In genomic region chr3:185362850-185363661, GRCh38 we compare ENCODE assay signal across 8 cellular contexts. TPM values are rescaled to one million over a fixed set of nuclear protein-coding genes. Genes with fewer than 3 reads are reported as not detected.
A peak's percentile ranks its signal among the peaks of the same experiment; 100 is the strongest.
DNase-seq lines count a peak whose midpoint lies in the region; ATAC-seq and TF ChIP-seq lines count a peak whose summit lies in the region.

Gene MAP3K13, plus strand, starts transcription at chr3:185363136. Its CDS starts 65,446 bp downstream, at chr3:185428582.

- H3K4me1 ChIP-seq in foreskin keratinocyte: no peaks in the 10 kb centered on the region
- H3K4me1 ChIP-seq in tibial nerve: peaks cover 0 to 24% (median 6%) of the 10 kb centered on the region in 4 donors

- H3K27ac Mint-ChIP-seq in Calu3 (ENCODE audit: unreplicated experiment): peak within 1 kb of the TSS; percentile 55
- H3K27ac Mint-ChIP-seq in activated naive CD4-positive, alpha-beta T cell treated with anti-CD3 and anti-CD28 coated beads, Interleukin-2, amount 10 ng/mL, durations not matched to agents 7 days and 5 days: no peak within 1 kb of the TSS
- H3K27ac Mint-ChIP-seq in naive thymus-derived CD8-positive, alpha-beta T cell: peak within 1 kb of the TSS in 2 of 10 donors; percentile 37 to 43

- POLR2A ChIA-PET in naive thymus-derived CD8-positive, alpha-beta T cell (lab: Charles Lee): no interaction called here

- peaks cover 13% of the 10 kb centered on the region for H3K36me3 Mint-ChIP-seq in Calu3 (ENCODE audit: insufficient read depth, unreplicated experiment)
- H3K36me3 Mint-ChIP-seq in activated naive CD4-positive, alpha-beta T cell treated with anti-CD3 and anti-CD28 coated beads, Interleukin-2, amount 10 ng/mL, durations not matched to agents 7 days and 5 days: no peaks in the 10 kb centered on the region
- H3K36me3 Mint-ChIP-seq in naive thymus-derived CD8-positive, alpha-beta T cell: peaks cover 0 to 4% (median 0%) of the 10 kb centered on the region in 3 donors

- H3K4me1 Mint-ChIP-seq in Calu3 (ENCODE audit: low read depth, unreplicated experiment): peaks cover 51% of the 10 kb centered on the region
- peaks cover 16% of the 10 kb centered on the region for H3K4me1 Mint-ChIP-seq in activated naive CD4-positive, alpha-beta T cell treated with anti-CD3 and anti-CD28 coated beads, Interleukin-2, amount 10 ng/mL, durations not matched to agents 7 days and 5 days
- H3K4me1 Mint-ChIP-seq in naive thymus-derived CD8-positive, alpha-beta T cell: peaks cover 2 to 17% (median 12%) of the 10 kb centered on the region in 4 donors

- H3K4me3 Mint-ChIP-seq in Calu3 (ENCODE audit: low read depth, unreplicated experiment): peak within 1 kb of the TSS; percentile 42
- peak within 1 kb of the TSS; percentile 66 for H3K4me3 Mint-ChIP-seq in activated naive CD4-positive, alpha-beta T cell treated with anti-CD3 and anti-CD28 coated beads, Interleukin-2, amount 10 ng/mL, durations not matched to agents 7 days and 5 days
- peak within 1 kb of the TSS; percentile 61 to 90 (median 81) for H3K4me3 Mint-ChIP-seq in naive thymus-derived CD8-positive, alpha-beta T cell

- DNase-seq in Calu3 (peak; percentile 33), NCI-H69 (lab: John Stamatoyannopoulos, UW) (peak; percentile 99), foreskin keratinocyte (peak; percentile 75 to 84), tibial nerve (ENCODE audit: low spot score in 2 of 2) (peak; percentile 35 to 77)
- peak; percentile 59 for DNase-seq in activated naive CD4-positive, alpha-beta T cell treated with anti-CD3 and anti-CD28 coated beads, Interleukin-2, amount 10 ng/mL, durations not matched to agents 7 days and 5 days
- peak in 6 of 10 donors; percentile 6 to 31 (median 18) for DNase-seq in naive thymus-derived CD8-positive, alpha-beta T cell

- intact Hi-C loops in Calu3 (cut with micrococcal nuclease; ENCODE audit: unreplicated experiment): no loop called here

- H3K27me3 ChIP-seq in foreskin keratinocyte: peaks cover 32% of the 10 kb centered on the region
- no peaks in the 10 kb centered on the region for H3K27me3 ChIP-seq in tibial nerve

- TSS peak; percentile 33 for BruUV-seq in Calu3 (replicated peaks; lab: Mats Ljungman, UMichigan)

- no peaks in the 10 kb centered on the region for H3K27me3 Mint-ChIP-seq in Calu3 (ENCODE audit: unreplicated experiment)
- H3K27me3 Mint-ChIP-seq in activated naive CD4-positive, alpha-beta T cell treated with anti-CD3 and anti-CD28 coated beads, Interleukin-2, amount 10 ng/mL, durations not matched to agents 7 days and 5 days: peaks cover 48% of the 10 kb centered on the region
- peaks cover 19 to 67% (median 50%) of the 10 kb centered on the region in 5 donors for H3K27me3 Mint-ChIP-seq in naive thymus-derived CD8-positive, alpha-beta T cell

- no peaks in the 10 kb centered on the region for H3K36me3 ChIP-seq in tibial nerve

- H3K9me3 ChIP-seq in tibial nerve: no peaks in the 10 kb centered on the region

- peak within 1 kb of the TSS; percentile 52 to 64 (median 54) for H3K4me3 ChIP-seq in tibial nerve

- TF ChIP-seq EP300 in tibial nerve (IDR thresholded peaks at IDR 0.05): peak in 1 of 2 donors; percentile 35

- CTCF ChIA-PET in Calu3 (lab: Charles Lee): interaction anchor here (0.5 to 0.8 kb wide), 2 partner anchors 34 to 54 kb away, joined by 3 to 11 read pairs; no protein-coding TSS in a partner anchor
- CTCF ChIA-PET in activated naive CD4-positive, alpha-beta T cell treated with anti-CD3 and anti-CD28 coated beads, Interleukin-2, amount 10 ng/mL, durations not matched to agents 7 days and 5 days (lab: Charles Lee): interaction anchor here (0.6 to 0.9 kb wide), 2 partner anchors 8 to 296 kb away, joined by 3 to 5 read pairs; no protein-coding TSS in a partner anchor

- TF ChIP-seq POLR2A in tibial nerve (IDR thresholded peaks at IDR 0.05): no peak

- peaks cover 3% of the 10 kb centered on the region for H3K9me3 Mint-ChIP-seq in Calu3 (ENCODE audit: low read depth, unreplicated experiment)
- H3K9me3 Mint-ChIP-seq in activated naive CD4-positive, alpha-beta T cell treated with anti-CD3 and anti-CD28 coated beads, Interleukin-2, amount 10 ng/mL, durations not matched to agents 7 days and 5 days: no peaks in the 10 kb centered on the region
- peaks cover 0 to 2% (median 0%) of the 10 kb centered on the region in 9 donors for H3K9me3 Mint-ChIP-seq in naive thymus-derived CD8-positive, alpha-beta T cell

- no peak within 1 kb of the TSS for H3K27ac ChIP-seq in foreskin keratinocyte
- peak within 1 kb of the TSS; percentile 35 to 87 (median 70) for H3K27ac ChIP-seq in tibial nerve

- 0 to 1% methylated on average over 17 of the region's 17 CpGs for WGBS in tibial nerve, 2 donors

- TF ChIP-seq CTCF in Calu3 (IDR thresholded peaks at IDR 0.05; ENCODE audit: unreplicated experiment) (no peak), foreskin keratinocyte (conservative IDR thresholded peaks at IDR 0.05) (no peak), tibial nerve (IDR thresholded peaks at IDR 0.05) (no peak)

- ATAC-seq in GM19455 (IDR thresholded peaks at IDR 0.05; ENCODE audit: unreplicated experiment) (peak; percentile 93), HG03520 (IDR thresholded peaks at IDR 0.05; ENCODE audit: unreplicated experiment) (peak; percentile 89), foreskin keratinocyte (peak; percentile 99)
- peak; percentile 91 for ATAC-seq in naive thymus-derived CD8-positive, alpha-beta T cell

RNA-seq across cellular contexts. Expression of gene MAP3K13, which starts in this region (rescaled TPM):
- total RNA-seq in Calu3 (2022) (102 and 114 TPM in 2 replicates), foreskin keratinocyte (14.5 and 15.0 TPM in 2 replicates), tibial nerve (10 to 100 TPM in 3 of 4 donors, 1 to 10 TPM in 1; 8.4 to 18.0 (median 13.6) TPM)
- polyA plus RNA-seq in foreskin keratinocyte: 12.3 and 16.3 TPM in 2 replicates
- 10 to 100 TPM; 11.7 to 12.0 TPM for total RNA-seq in naive thymus-derived CD8-positive, alpha-beta T cell
- 10 to 100 TPM; 44.2 to 55.7 (median 48.6) TPM for polyA plus RNA-seq in naive thymus-derived CD8-positive, alpha-beta T cell

Comparison
In these comparisons a context has a peak if more than half of its experiments do, and no peak if none do; other contexts are left out.
1. DNase-seq: peak in every context shown above with its lines; median percentile 99 in NCI-H69; 80 in foreskin keratinocyte; 59 in activated naive CD4-positive, alpha-beta T cell treated with anti-CD3 and anti-CD28 coated beads, Interleukin-2, amount 10 ng/mL, durations not matched to agents 7 days and 5 days; 56 in tibial nerve; 33 in Calu3; 18 in naive thymus-derived CD8-positive, alpha-beta T cell.